Comparison of ENCODE assay signal across 18 cellular contexts in the genomic region with DNA sequence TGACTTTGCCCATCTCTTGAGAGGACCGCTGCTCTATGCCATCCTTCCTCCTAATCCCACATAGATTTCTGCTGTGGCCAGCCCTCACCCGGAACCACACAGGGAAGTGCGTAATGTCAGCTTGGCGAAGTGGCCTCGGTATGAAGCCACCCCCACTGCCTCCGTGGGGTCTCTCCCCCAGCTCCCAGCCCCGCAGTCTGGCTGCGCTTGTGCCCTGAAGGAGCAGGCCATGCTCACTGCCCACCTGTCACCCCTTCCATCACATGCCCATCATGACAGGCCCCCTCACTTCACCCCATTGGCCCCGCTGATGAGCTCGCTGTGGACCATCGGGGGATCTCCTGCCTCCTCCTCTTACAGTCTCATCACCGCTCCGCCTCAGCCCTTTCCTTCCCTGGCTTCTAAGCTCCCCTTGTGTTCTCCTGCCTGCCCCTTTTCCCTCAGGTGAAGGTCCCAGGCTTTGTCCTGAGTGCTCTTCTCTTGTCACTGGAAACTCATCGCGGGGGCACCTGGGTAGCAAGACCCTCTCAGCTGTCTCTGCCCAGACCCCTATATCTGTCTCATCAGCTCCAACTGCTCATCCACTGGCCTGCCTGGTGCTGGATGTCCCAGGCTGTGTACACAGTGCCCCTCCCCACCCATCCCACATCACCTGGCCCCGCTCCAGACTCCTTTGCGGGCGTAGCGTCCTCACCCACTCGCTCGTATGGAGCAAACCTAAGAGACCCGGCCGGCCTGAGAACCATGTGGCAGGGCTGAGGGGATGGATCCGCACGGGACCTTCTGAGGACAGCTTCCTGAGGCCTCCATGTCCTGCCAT.
DNase-seq lines count a peak whose midpoint lies in the region; ATAC-seq, FAIRE-seq and TF ChIP-seq lines count a peak whose summit lies in the region.
"Had no signal": no experiment of that assay in that cellular context is flagged by ENCODE, and none has a peak within 500 bp of the region (broad histone marks: within the 10 kb centered on the region; RNA-seq: fewer than 3 reads in every experiment).

No MANE protein-coding gene starts in this region.

- TF ChIP-seq CTCF in endodermal cell (conservative IDR thresholded peaks at IDR 0.05) (no peak), ascending aorta (IDR thresholded peaks at IDR 0.05) (no peak)

- FAIRE-seq in urothelium cell line (lab: Jason Lieb, UNC): peak; percentile 48
- FAIRE-seq: HTR-8/SVneo had no signal

- H3K27me3 ChIP-seq in endodermal cell (ENCODE audit: control insufficient read depth, insufficient read depth, low read length, poor library complexity, severe bottlenecking): no peaks in the 10 kb centered on the region
- H3K27me3 ChIP-seq in ascending aorta: no peaks in the 10 kb centered on the region

- H3K36me3 Mint-ChIP-seq in endodermal cell (ENCODE audit: low read depth): peaks cover 3% of the 10 kb centered on the region
- H3K36me3 Mint-ChIP-seq in natural killer cell treated with Interleukin-12 subunit alpha and Interleukin-12 subunit beta and Interleukin-15 and Interleukin-18, amount 100 ng/mL, for 72 hours: no peaks in the 10 kb centered on the region

- H3K4me1 ChIP-seq in endodermal cell (ENCODE audit: control insufficient read depth, insufficient read depth, low read length) (peaks cover 3% of the 10 kb centered on the region), ascending aorta (peaks cover 0 to 8% of the 10 kb centered on the region in 2 donors)

- H3K27ac ChIP-seq in endodermal cell (ENCODE audit: low read depth, low read length): no peak overlapping the region
- no peak overlapping the region for H3K27ac ChIP-seq in ascending aorta
- H3K27ac ChIP-seq: 22Rv1 had no signal

- no peaks in the 10 kb centered on the region for H3K27me3 Mint-ChIP-seq in endodermal cell (ENCODE audit: insufficient read depth)
- H3K27me3 Mint-ChIP-seq in natural killer cell treated with Interleukin-12 subunit alpha and Interleukin-12 subunit beta and Interleukin-15 and Interleukin-18, amount 100 ng/mL, for 72 hours: peaks cover 0 to 2% of the 10 kb centered on the region in 2 donors

- peak; percentile 30 for DNase-seq in Right ventricle myocardium superior
- no peak for DNase-seq in left cardiac atrium
- no peak for DNase-seq in endodermal cell
- peak; percentile 42 for DNase-seq in natural killer cell treated with Interleukin-12 subunit alpha and Interleukin-12 subunit beta and Interleukin-15 and Interleukin-18, amount 100 ng/mL, for 72 hours (ENCODE audit: low spot score)
- DNase-seq in urothelium cell line (ENCODE audit: low spot score): no peak
- no peak for DNase-seq in effector CD8-positive, alpha-beta T cell (lab: John Stamatoyannopoulos, UW)
- DNase-seq in ascending aorta (ENCODE audit: low spot score in 2 of 2): no peak
- DNase-seq: HCEC 1CT; NCI-H1048; NCI-H146; NCI-H2227 treated with DMSO at 0.1 percent for 48 hours; NCI-H526; NK-92 treated with Interleukin-12 subunit alpha and Interleukin-12 subunit beta, amount 100 ng/mL, for 24 hours; OCI-M1 had no signal

- H3K9me3 ChIP-seq in endodermal cell (ENCODE audit: control insufficient read depth, low read length) (no peaks in the 10 kb centered on the region), ascending aorta (no peaks in the 10 kb centered on the region)

- no peaks in the 10 kb centered on the region for H3K36me3 ChIP-seq in endodermal cell (ENCODE audit: control insufficient read depth, insufficient read depth, low read length)
- no peaks in the 10 kb centered on the region for H3K36me3 ChIP-seq in ascending aorta

- H3K4me3 ChIP-seq in endodermal cell (ENCODE audit: low read length) (no peak overlapping the region), ascending aorta (no peak overlapping the region)
- H3K4me3 ChIP-seq: SK-N-MC had no signal

- intact Hi-C loops in Right ventricle myocardium superior (cut with DNase I): no loop called here
- intact Hi-C loops in left cardiac atrium (cut with DNase I): no loop called here
- intact Hi-C loops in ascending aorta (cut with DNase I): no loop called here

- no peak for ATAC-seq in Right ventricle myocardium superior (ENCODE audit: poor library complexity)
- ATAC-seq in left cardiac atrium: no peak
- no peak for ATAC-seq in natural killer cell treated with Interleukin-12 subunit alpha and Interleukin-12 subunit beta and Interleukin-15 and Interleukin-18, amount 100 ng/mL, for 72 hours
- no peak for ATAC-seq in GM21723 (IDR thresholded peaks at IDR 0.05; ENCODE audit: unreplicated experiment)

- H3K27ac Mint-ChIP-seq in endodermal cell: peak overlapping the region; percentile 21
- no peak overlapping the region for H3K27ac Mint-ChIP-seq in natural killer cell treated with Interleukin-12 subunit alpha and Interleukin-12 subunit beta and Interleukin-15 and Interleukin-18, amount 100 ng/mL, for 72 hours

- H3K9me3 Mint-ChIP-seq in endodermal cell: no peaks in the 10 kb centered on the region
- H3K9me3 Mint-ChIP-seq in natural killer cell treated with Interleukin-12 subunit alpha and Interleukin-12 subunit beta and Interleukin-15 and Interleukin-18, amount 100 ng/mL, for 72 hours: no peaks in the 10 kb centered on the region

- no peak overlapping the region for H3K9ac ChIP-seq in endodermal cell (ENCODE audit: extremely low read depth, low read length, poor library complexity, severe bottlenecking)

- WGBS in endodermal cell (ENCODE audit: insufficient coverage in 1 of 2, insufficient read length in 1 of 2), 2 experiments: 95 to 98% methylated on average over 12 to 25 of the region's 25 CpGs

- no peak overlapping the region for H3K4me3 Mint-ChIP-seq in endodermal cell
- H3K4me3 Mint-ChIP-seq in natural killer cell treated with Interleukin-12 subunit alpha and Interleukin-12 subunit beta and Interleukin-15 and Interleukin-18, amount 100 ng/mL, for 72 hours: no peak overlapping the region

- peaks cover 13% of the 10 kb centered on the region for H3K4me1 Mint-ChIP-seq in endodermal cell
- H3K4me1 Mint-ChIP-seq in natural killer cell treated with Interleukin-12 subunit alpha and Interleukin-12 subunit beta and Interleukin-15 and Interleukin-18, amount 100 ng/mL, for 72 hours (ENCODE audit: low read depth in 2 of 2): no peaks in the 10 kb centered on the region

Comparison
In these comparisons a context has a peak if more than half of its experiments do, and no peak if none do; other contexts are left out.
1. DNase-seq: peak in Right ventricle myocardium superior (single experiment) and natural killer cell treated with Interleukin-12 subunit alpha and Interleukin-12 subunit beta and Interleukin-15 and Interleukin-18, amount 100 ng/mL, for 72 hours (single experiment); none in left cardiac atrium (single experiment), endodermal cell (single experiment), urothelium cell line (single experiment), effector CD8-positive, alpha-beta T cell (single experiment) and ascending aorta (0 of 2).